ENCODE assay signal across 1 cellular context in genomic region chr20:63285636-63286615, GRCh38.
TF ChIP-seq lines count a peak whose summit lies in the region.

No MANE protein-coding gene starts in this region.

TF ChIP-seq in H1, 55 proteins besides CTCF, POLR2A, EP300 and RAD21:
- TF ChIP-seq HDAC2 (IDR thresholded peaks at IDR 0.05; ENCODE audit: borderline replicate concordance in 1 of 2, low read depth in 2 of 2, low read length in 2 of 2) (no peak), E2F6 (IDR thresholded peaks at IDR 0.05) (no peak), SRF (IDR thresholded peaks at IDR 0.05; ENCODE audit: low read depth, low read length) (no peak), KDM1A (IDR thresholded peaks at IDR 0.05; ENCODE audit: borderline replicate concordance, low read length) (no peak), BRCA1 (IDR thresholded peaks at IDR 0.05; ENCODE audit: low read depth, low read length) (no peak)
